Comparison of ENCODE assay signal across 1 cellular context in genomic region chr12:56469007-56469930, GRCh38.
TF ChIP-seq lines count a peak whose summit lies in the region.

No MANE protein-coding gene starts in this region.

TF ChIP-seq in H1, 55 proteins besides CTCF, POLR2A, EP300 and RAD21:
- TF ChIP-seq RNF2 (IDR thresholded peaks at IDR 0.05; ENCODE audit: borderline replicate concordance, low read depth, low read length, missing control alignments, poor library complexity, severe bottlenecking) (no peak), TBP (IDR thresholded peaks at IDR 0.05; ENCODE audit: low read depth, low read length) (peak; percentile 11; the same call in 1 of the 2 replicates), CHD2 (IDR thresholded peaks at IDR 0.05; ENCODE audit: low read length) (no peak), CBX5 (IDR thresholded peaks at IDR 0.05; ENCODE audit: low read depth, low read length) (no peak), SIN3A (conservative IDR thresholded peaks at IDR 0.05 in 1 of 2, IDR thresholded peaks at IDR 0.05 in 1 of 2; ENCODE audit: low read depth in 1 of 2, low read length in 2 of 2) (no peak), TAF7 (optimal IDR thresholded peaks at IDR 0.05; ENCODE audit: borderline replicate concordance, low read depth, low read length) (no peak), SP4 (IDR thresholded peaks at IDR 0.05; ENCODE audit: low read length) (no peak)
